ENCODE assay signal across 28 cellular contexts in the genomic region with DNA sequence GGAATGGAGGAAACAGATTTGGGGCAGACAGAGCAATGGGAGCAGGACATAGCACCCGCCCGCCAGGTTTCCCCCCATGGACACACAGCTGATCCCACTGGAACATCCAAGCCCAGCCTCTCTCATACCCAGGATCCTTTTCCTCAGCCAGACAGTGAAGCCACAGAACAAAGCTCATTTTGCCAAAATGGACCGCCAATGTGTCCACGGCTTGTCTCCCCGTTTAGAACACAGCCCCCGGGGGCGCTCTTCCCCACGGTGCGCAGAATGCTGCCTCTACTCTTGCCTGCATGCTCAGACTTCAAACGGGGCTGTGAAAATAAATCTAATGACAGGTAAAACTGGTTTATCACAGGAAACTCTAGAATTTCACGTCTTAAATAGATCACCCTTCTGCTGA.
A peak's percentile ranks its signal among the peaks of the same experiment; 100 is the strongest.
DNase-seq lines count a peak whose midpoint lies in the region; ATAC-seq, FAIRE-seq and TF ChIP-seq lines count a peak whose summit lies in the region.
"Had no signal": no experiment of that assay in that cellular context is flagged by ENCODE, and none has a peak within 500 bp of the region (broad histone marks: within the 10 kb centered on the region; RNA-seq: fewer than 3 reads in every experiment).

No MANE protein-coding gene starts in this region.

- intact Hi-C loops in K562 (cut with micrococcal nuclease) = no loop called here

- H3K27me3 ChIP-seq in K562 (ENCODE audit: control insufficient read depth in 2 of 2, insufficient read depth in 2 of 2, low read length in 2 of 2) = peaks cover 0 to 16% of the 10 kb centered on the region in 2 experiments; a peak in 3 of 5 replicates
- H3K27me3 ChIP-seq: cardiac muscle cell, colonic mucosa, stomach, thyroid gland had no signal

- POLR2A ChIA-PET in K562 (lab: Yijun Ruan, JAX) = no interaction called here

- FAIRE-seq in K562 (lab: Jason Lieb, UNC) = no peak
- FAIRE-seq: D721Med had no signal

- peak; percentile 43; the same call in 1 of the 3 replicates for ATAC-seq in K562
- ATAC-seq: activated CD8-positive, alpha-beta T cell treated with anti-CD3 and anti-CD28 coated beads, Interleukin-2, amount 10 ng/mL, durations not matched to agents 7 days and 5 days; T-cell had no signal

- no peak overlapping the region for H3K27ac ChIP-seq in K562 (ENCODE audit: extremely low read depth, low read depth, low read length)
- H3K27ac ChIP-seq: cardiac muscle cell, colonic mucosa, PC-9, stomach, thyroid gland had no signal

- no peaks in the 10 kb centered on the region for H3K36me3 ChIP-seq in K562 (ENCODE audit: control insufficient read depth, insufficient read depth, low read length)
- H3K36me3 ChIP-seq: cardiac muscle cell, colonic mucosa, stomach, thyroid gland had no signal

- TF ChIP-seq POLR2A in K562 (conservative IDR thresholded peaks at IDR 0.05) = no peak

- H3K9me3 ChIP-seq in K562 (replicated peaks; ENCODE audit: control insufficient read depth, insufficient read depth, low read depth, low read length) = no peaks in the 10 kb centered on the region
- H3K9me3 ChIP-seq: colonic mucosa, stomach, thyroid gland had no signal

- CTCF ChIA-PET in K562 (lab: Yijun Ruan, JAX; ENCODE audit: low intra/inter-chr PET ratio) = no interaction called here

- WGBS in K562 (ENCODE audit: insufficient coverage, low coverage, missing lambda C conversion rate) = 4% methylated on average over 11 of the region's 11 CpGs

- H4K20me1 ChIP-seq in K562 (replicated peaks; ENCODE audit: control insufficient read depth, insufficient read depth, low read length) = no peaks in the 10 kb centered on the region

- H3K9ac ChIP-seq in K562 (ENCODE audit: insufficient read depth in 1 of 2, low read depth in 2 of 2, low read length in 2 of 2) = no peak overlapping the region

- no peak overlapping the region for H3K4me3 Mint-ChIP-seq in nephron progenitor cell
- H3K4me3 Mint-ChIP-seq: activated CD8-positive, alpha-beta T cell treated with anti-CD3 and anti-CD28 coated beads, Interleukin-2, amount 10 ng/mL, durations not matched to agents 7 days and 5 days; activated naive CD8-positive, alpha-beta T cell; T-cell had no signal

- peak in 2 of 3 experiments; percentile 18 to 26; a peak in 2 of 6 replicates for TF ChIP-seq CTCF in K562 (IDR thresholded peaks at IDR 0.05 in 2 of 3, conservative IDR thresholded peaks at IDR 0.05 in 1 of 3; ENCODE audit: insufficient read depth in 2 of 3, low read depth in 1 of 3, low read length in 3 of 3)
- TF ChIP-seq CTCF in nephron progenitor cell (IDR thresholded peaks at IDR 0.05) = no peak
- no peak for TF ChIP-seq CTCF in GM10266 (IDR thresholded peaks at IDR 0.05; ENCODE audit: control insufficient read depth, insufficient read depth, low read depth, missing control alignments)

- DNase-seq in DMS153 (lab: John Stamatoyannopoulos, UW) = peak; percentile 12
- DNase-seq in DMS153 treated with DMSO at 0.1 percent for 48 hours (lab: John Stamatoyannopoulos, UW; ENCODE audit: unreplicated experiment) = no peak
- DNase-seq in NCI-H748 (lab: John Stamatoyannopoulos, UW; ENCODE audit: unreplicated experiment) = peak; percentile 54
- DNase-seq in K562 (ENCODE audit: extremely low read depth in 1 of 4, low spot score in 3 of 4) = peak in 1 of 4 experiments; percentile 5
- no peak for DNase-seq in nephron progenitor cell
- DNase-seq in activated CD4-positive, alpha-beta T cell treated with anti-CD3 and anti-CD28 coated beads for 4 hours = no peak
- no peak for DNase-seq in MV-4-11 (lab: John Stamatoyannopoulos, UW)
- no peak for DNase-seq in GM10266 (ENCODE audit: extremely low spot score)
- DNase-seq: activated CD4-positive, alpha-beta T cell treated with anti-CD3 and anti-CD28 coated beads for 1 hour; activated CD8-positive, alpha-beta T cell treated with anti-CD3 and anti-CD28 coated beads, Interleukin-2, amount 10 ng/mL, durations not matched to agents 7 days and 5 days; activated effector memory CD4-positive, alpha-beta T cell treated with Interleukin-2 at 50 U/mL for 16 hours; aorta; effector memory CD4-positive, alpha-beta T cell; mesendoderm; NCI-H2171 treated with DMSO at 0.1 percent for 48 hours; NCI-H510A treated with DMSO at 0.1 percent for 48 hours; occipital lobe; PC-9; stimulated activated CD4-positive, alpha-beta T cell treated with anti-CD3 and anti-CD28 coated beads, Interleukin-1b, Interleukin-23, amount 100 ng/mL, for 48 hours; stimulated activated CD8-positive, alpha-beta memory T cell treated with anti-CD3 and anti-CD28 coated beads, Interleukin-4, amount 100 ng/mL, for 48 hours; stomach; T-cell; thyroid gland had no signal

- no peak for TF ChIP-seq EP300 in K562 (IDR thresholded peaks at IDR 0.05; ENCODE audit: low read length)

- no peaks in the 10 kb centered on the region for H3K9me1 ChIP-seq in K562 (ENCODE audit: control insufficient read depth, insufficient read depth, low read length)

- BruUV-seq in K562 (replicated peaks; lab: Mats Ljungman, UMichigan) = no TSS peak

- H3K36me3 Mint-ChIP-seq in nephron progenitor cell (ENCODE audit: low read depth) = peaks cover 4% of the 10 kb centered on the region
- H3K36me3 Mint-ChIP-seq: activated naive CD8-positive, alpha-beta T cell; T-cell had no signal

- peaks cover 42% of the 10 kb centered on the region for H3K4me1 Mint-ChIP-seq in nephron progenitor cell

- H3K4me1 ChIP-seq in K562 (replicated peaks in 1 of 2; ENCODE audit: control insufficient read depth in 2 of 2, insufficient read depth in 2 of 2, low read length in 2 of 2) = no peaks in the 10 kb centered on the region
- H3K4me1 ChIP-seq: thyroid gland had no signal

- H3K9me3 Mint-ChIP-seq in nephron progenitor cell = peaks cover 11% of the 10 kb centered on the region

- no peak overlapping the region for H2AFZ ChIP-seq in K562 (ENCODE audit: low read depth, low read length)
- H2AFZ ChIP-seq: PC-9 had no signal

- peak overlapping the region; percentile 82 for H3K27ac Mint-ChIP-seq in nephron progenitor cell
- H3K27ac Mint-ChIP-seq: activated CD8-positive, alpha-beta T cell treated with anti-CD3 and anti-CD28 coated beads, Interleukin-2, amount 10 ng/mL, durations not matched to agents 7 days and 5 days; activated naive CD8-positive, alpha-beta T cell; T-cell had no signal

- H3K79me2 ChIP-seq in K562 (ENCODE audit: control insufficient read depth, insufficient read depth, low read length) = no peaks in the 10 kb centered on the region

- in situ Hi-C loops in K562 (cut with MboI) = no loop called here

- H3K27me3 Mint-ChIP-seq in nephron progenitor cell (ENCODE audit: low read depth, poor library complexity) = no peaks in the 10 kb centered on the region
- H3K27me3 Mint-ChIP-seq: activated naive CD8-positive, alpha-beta T cell; T-cell had no signal

- no peak overlapping the region for H3K4me3 ChIP-seq in K562
- H3K4me3 ChIP-seq: cardiac muscle cell, colonic mucosa, PC-9, smooth muscle cell, stomach, thyroid gland had no signal

- TF ChIP-seq RAD21 in K562 (CRISPR knock-in tag; conservative IDR thresholded peaks at IDR 0.05 in 1 of 2, IDR thresholded peaks at IDR 0.05 in 1 of 2) = 0 out of 4 replicates have a peak, but pooled peaks of 1 of the 2 experiments have one; percentile 3

- H3K4me2 ChIP-seq in K562 (ENCODE audit: insufficient read depth, low read length) = no peak overlapping the region
- H3K4me2 ChIP-seq: PC-9, smooth muscle cell had no signal

TF ChIP-seq in K562, 482 proteins besides CTCF, POLR2A, EP300 and RAD21:
- TF ChIP-seq MAZ (CRISPR knock-in tag; conservative IDR thresholded peaks at IDR 0.05 in 1 of 2, IDR thresholded peaks at IDR 0.05 in 1 of 2) = no peak
- TF ChIP-seq SAP30 (IDR thresholded peaks at IDR 0.05; ENCODE audit: borderline replicate concordance, insufficient read depth, low read depth, low read length, poor library complexity, severe bottlenecking) = no peak
- TF ChIP-seq, protein P1, sequence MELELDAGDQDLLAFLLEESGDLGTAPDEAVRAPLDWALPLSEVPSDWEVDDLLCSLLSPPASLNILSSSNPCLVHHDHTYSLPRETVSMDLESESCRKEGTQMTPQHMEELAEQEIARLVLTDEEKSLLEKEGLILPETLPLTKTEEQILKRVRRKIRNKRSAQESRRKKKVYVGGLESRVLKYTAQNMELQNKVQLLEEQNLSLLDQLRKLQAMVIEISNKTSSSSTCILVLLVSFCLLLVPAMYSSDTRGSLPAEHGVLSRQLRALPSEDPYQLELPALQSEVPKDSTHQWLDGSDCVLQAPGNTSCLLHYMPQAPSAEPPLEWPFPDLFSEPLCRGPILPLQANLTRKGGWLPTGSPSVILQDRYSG (tag; conservative IDR thresholded peaks at IDR 0.05; ENCODE audit: low read depth) = no peak
- no peak for TF ChIP-seq PHF20 (IDR thresholded peaks at IDR 0.05; ENCODE audit: partially characterized antibody)
- TF ChIP-seq TCFL5 (CRISPR knock-in tag; conservative IDR thresholded peaks at IDR 0.05) = no peak
- no peak for TF ChIP-seq KLF10 (CRISPR knock-in tag; IDR thresholded peaks at IDR 0.05)
- no peak for TF ChIP-seq WHSC1 (IDR thresholded peaks at IDR 0.05; ENCODE audit: low read length)

Comparison
In these comparisons a context has a peak if more than half of its experiments do, and no peak if none do; other contexts are left out.
1. DNase-seq: peak in DMS153 (single experiment) and NCI-H748 (single experiment); none in DMS153 treated with DMSO at 0.1 percent for 48 hours (single experiment), nephron progenitor cell (single experiment), activated CD4-positive, alpha-beta T cell treated with anti-CD3 and anti-CD28 coated beads for 4 hours (0 of 2), MV-4-11 (single experiment) and GM10266 (single experiment).
2. CTCF ChIP-seq: peak in K562 (2 of 3); none in nephron progenitor cell (single experiment) and GM10266 (single experiment).